Comparison of ENCODE assay signal across 8 cellular contexts in genomic region chr11:125625594-125626380, GRCh38. TPM values are rescaled to one million over a fixed set of nuclear protein-coding genes. Genes with fewer than 3 reads are reported as not detected.
DNase-seq lines count a peak whose midpoint lies in the region; ATAC-seq and TF ChIP-seq lines count a peak whose summit lies in the region.

No MANE protein-coding gene starts in this region.

- H3K4me1 ChIP-seq in trophoblast cell (ENCODE audit: control insufficient read depth in 1 of 2, insufficient read depth in 2 of 2, low read length in 2 of 2) = peaks cover 0 to 3% of the 10 kb centered on the region in 2 experiments
- peaks cover 0 to 19% (median 17%) of the 10 kb centered on the region in 4 donors for H3K4me1 ChIP-seq in transverse colon

- no peak overlapping the region for H2AK5ac ChIP-seq in trophoblast cell (ENCODE audit: low read length)

- H2BK12ac ChIP-seq in trophoblast cell (ENCODE audit: low read length) = no peak overlapping the region

- no peaks in the 10 kb centered on the region for H3K9me2 ChIP-seq in SU-DHL-6 (replicated peaks; ENCODE audit: insufficient read depth, low read length)

- no peak overlapping the region for H3K23ac ChIP-seq in trophoblast cell (ENCODE audit: low read length)

- peaks cover 9% of the 10 kb centered on the region for H3K79me1 ChIP-seq in trophoblast cell (ENCODE audit: low read length)

- no peaks in the 10 kb centered on the region for H3K9me3 ChIP-seq in SU-DHL-6 (ENCODE audit: insufficient read depth, low read length)
- no peaks in the 10 kb centered on the region for H3K9me3 ChIP-seq in trophoblast cell (ENCODE audit: insufficient read depth, low read depth, low read length)
- no peaks in the 10 kb centered on the region for H3K9me3 ChIP-seq in transverse colon

- intact Hi-C loops in cardiac septum (cut with DNase I) (loop anchor here (2.0 to 5.0 kb wide), 3 partner anchors 33 to 247 kb away; partner anchors contain the start of gene STT3A), transverse colon (cut with DNase I; ENCODE audit: low total_unique reads) (no loop called here)

- H3K27ac Mint-ChIP-seq in activated naive CD8-positive, alpha-beta T cell treated with anti-CD3 and anti-CD28 coated beads, Interleukin-2, amount 50 U/mL, for 24 hours = peak overlapping the region; percentile 100

- no peaks in the 10 kb centered on the region for H4K20me1 ChIP-seq in SU-DHL-6 (ENCODE audit: low read depth, low read length)

- H3K9ac ChIP-seq in SU-DHL-6 (ENCODE audit: low read length) (peak overlapping the region; percentile 89), trophoblast cell (ENCODE audit: low read length) (peak overlapping the region; percentile 85)

- DNase-seq in NCI-H1092 treated with DMSO at 0.1 percent for 48 hours (lab: John Stamatoyannopoulos, UW) (peak; percentile 95), cardiac septum (ENCODE audit: low spot score) (peak; percentile 92), trophoblast cell (peak; percentile 80 to 90), transverse colon (peak; percentile 90)
- DNase-seq in activated naive CD8-positive, alpha-beta T cell treated with anti-CD3 and anti-CD28 coated beads, Interleukin-2, amount 50 U/mL, for 24 hours = peak; percentile 90

- H3K14ac ChIP-seq in trophoblast cell (ENCODE audit: low read length) = peak overlapping the region; percentile 93

- H3K4me1 Mint-ChIP-seq in activated naive CD8-positive, alpha-beta T cell treated with anti-CD3 and anti-CD28 coated beads, Interleukin-2, amount 50 U/mL, for 24 hours = peaks cover 27% of the 10 kb centered on the region

- H3K4ac ChIP-seq in trophoblast cell (ENCODE audit: low read depth, low read length) = peak overlapping the region; percentile 22

- H3K9me3 Mint-ChIP-seq in activated naive CD8-positive, alpha-beta T cell treated with anti-CD3 and anti-CD28 coated beads, Interleukin-2, amount 50 U/mL, for 24 hours = no peaks in the 10 kb centered on the region

- in situ Hi-C loops in transverse colon (cut with MboI; ENCODE audit: low pct_ligation_motif_present in 1 of 4, low pct_unique_long_range_greater_than_20kb in 1 of 4, low sequenced_read_pairs in 3 of 4) = no loop called here

- peak overlapping the region; percentile 79 for H2BK120ac ChIP-seq in trophoblast cell (ENCODE audit: insufficient read depth, low read length, poor library complexity)

- peak overlapping the region; percentile 79 for H4K91ac ChIP-seq in trophoblast cell (ENCODE audit: low read depth, low read length)

- no CpG with 5 or more reads among the region's 60 CpGs for WGBS in trophoblast cell (ENCODE audit: extremely low coverage, insufficient coverage, insufficient read length)
- 0% methylated on average over 1 to 60 of the region's 60 CpGs for WGBS in transverse colon (ENCODE audit: low coverage in 1 of 2), 2 donors

- H4K8ac ChIP-seq in trophoblast cell (ENCODE audit: low read depth, low read length) = peak overlapping the region; percentile 90

- peak overlapping the region; percentile 79 for H4K12ac ChIP-seq in trophoblast cell (ENCODE audit: low read depth, low read length)

- H3K4me2 ChIP-seq in SU-DHL-6 (ENCODE audit: low read depth, low read length, poor library complexity, severe bottlenecking) (peak overlapping the region; percentile 90), trophoblast cell (ENCODE audit: low read length) (peak overlapping the region; percentile 66)

- peak overlapping the region; percentile 83 for H3K4me3 ChIP-seq in SU-DHL-6 (ENCODE audit: insufficient read depth, low read length, poor library complexity, severe bottlenecking)
- H3K4me3 ChIP-seq in trophoblast cell (ENCODE audit: low read depth, low read length) = peak overlapping the region; percentile 79
- H3K4me3 ChIP-seq in transverse colon = peak overlapping the region; percentile 52 to 71 (median 58)

- H2AFZ ChIP-seq in SU-DHL-6 (ENCODE audit: low read depth, low read length, severe bottlenecking) = peak overlapping the region; percentile 29
- H2AFZ ChIP-seq in trophoblast cell (ENCODE audit: insufficient read depth, low read length, poor library complexity) = peak overlapping the region; percentile 71

- peak; percentile 86 for ATAC-seq in HG02623 (IDR thresholded peaks at IDR 0.05; ENCODE audit: unreplicated experiment)
- peak; percentile 89 for ATAC-seq in activated naive CD8-positive, alpha-beta T cell treated with anti-CD3 and anti-CD28 coated beads, Interleukin-2, amount 50 U/mL, for 24 hours

- peaks cover 50% of the 10 kb centered on the region for H3K36me3 Mint-ChIP-seq in activated naive CD8-positive, alpha-beta T cell treated with anti-CD3 and anti-CD28 coated beads, Interleukin-2, amount 50 U/mL, for 24 hours (ENCODE audit: low read depth)

- H3K4me3 Mint-ChIP-seq in activated naive CD8-positive, alpha-beta T cell treated with anti-CD3 and anti-CD28 coated beads, Interleukin-2, amount 50 U/mL, for 24 hours = peak overlapping the region; percentile 89

- no peaks in the 10 kb centered on the region for H3K27me3 Mint-ChIP-seq in activated naive CD8-positive, alpha-beta T cell treated with anti-CD3 and anti-CD28 coated beads, Interleukin-2, amount 50 U/mL, for 24 hours

- TF ChIP-seq CTCF in SU-DHL-6 (IDR thresholded peaks at IDR 0.05; ENCODE audit: insufficient read depth, low read length, poor library complexity, severe bottlenecking) (no peak), transverse colon (IDR thresholded peaks at IDR 0.05) (no peak)

- TF ChIP-seq EP300 in transverse colon (IDR thresholded peaks at IDR 0.05; ENCODE audit: low read depth) = no peak

- TF ChIP-seq POLR2A in GM10847 (IDR thresholded peaks at IDR 0.05; ENCODE audit: extremely low read depth, insufficient read length) (peak; percentile 76), transverse colon (IDR thresholded peaks at IDR 0.05) (peak; percentile 79)

- H3K27ac ChIP-seq in SU-DHL-6 (ENCODE audit: low read depth, low read length) (peak overlapping the region; percentile 90), trophoblast cell (ENCODE audit: low read depth, low read length) (peak overlapping the region; percentile 96), transverse colon (peak overlapping the region; percentile 94 to 95 (median 94))

- H3K36me3 ChIP-seq in SU-DHL-6 (ENCODE audit: low read length) (peaks cover 8% of the 10 kb centered on the region; the same call in 1 of the 2 replicates), trophoblast cell (ENCODE audit: control insufficient read depth in 1 of 2, insufficient read depth in 2 of 2, low read length in 2 of 2) (peaks cover 11 to 17% of the 10 kb centered on the region in 2 experiments), transverse colon (peaks cover 0 to 8% (median 3%) of the 10 kb centered on the region in 4 donors)

- H3F3A ChIP-seq in SU-DHL-6 (ENCODE audit: insufficient read depth) = peaks cover 5% of the 10 kb centered on the region; the same call in 1 of the 2 replicates

- H3K79me2 ChIP-seq in SU-DHL-6 (ENCODE audit: insufficient read depth, low read length) = peaks cover 33% of the 10 kb centered on the region
- H3K79me2 ChIP-seq in trophoblast cell (ENCODE audit: control insufficient read depth, insufficient read depth, low read length, poor library complexity) = peaks cover 4% of the 10 kb centered on the region

- H3K18ac ChIP-seq in trophoblast cell (ENCODE audit: low read length) = peak overlapping the region; percentile 64

- H3K27me3 ChIP-seq in SU-DHL-6 (ENCODE audit: low read length) (no peaks in the 10 kb centered on the region), trophoblast cell (ENCODE audit: insufficient read depth, low read length) (no peaks in the 10 kb centered on the region), transverse colon (no peaks in the 10 kb centered on the region)

- H2BK5ac ChIP-seq in trophoblast cell (ENCODE audit: low read depth, low read length, poor library complexity) = peak overlapping the region; percentile 86

RNA-seq across cellular contexts. Expression of gene CHEK1, which starts 0.8 kb away (rescaled TPM):
- total RNA-seq in cardiac septum = 1.7 TPM
- polyA plus RNA-seq in trophoblast cell (2013) = 22.8 and 24.8 TPM in 2 replicates
- 100 to 1,000 TPM in 1 of 4 donors, 1 to 10 TPM in 2, under 1 TPM in 1; 0.37 to 194 (median 4.3) TPM for total RNA-seq in transverse colon

RNA-seq across cellular contexts. Expression of gene STT3A, which starts 33.1 kb away (rescaled TPM):
- total RNA-seq in cardiac septum = 57.8 TPM
- polyA plus RNA-seq in trophoblast cell (2013) = 298 and 323 TPM in 2 replicates
- 10 to 100 TPM; 21.7 to 73.2 (median 64.3) TPM for total RNA-seq in transverse colon

RNA-seq across cellular contexts. Expression of gene ACRV1, which starts 54.9 kb away (rescaled TPM):
- not detected for total RNA-seq in cardiac septum
- polyA plus RNA-seq in trophoblast cell (2013) = 0.24 and 0.30 TPM in 2 replicates
- not detected for total RNA-seq in transverse colon

RNA-seq across cellular contexts. Expression of gene EI24, which starts 56.5 kb away (rescaled TPM):
- total RNA-seq in cardiac septum (43.3 TPM), transverse colon (100 to 1,000 TPM in 1 of 4 donors, 10 to 100 TPM in 3; 53.9 to 107 (median 80.4) TPM)
- polyA plus RNA-seq in trophoblast cell (2013) = 122 and 131 TPM in 2 replicates

Comparison
In these comparisons a context has a peak if more than half of its experiments do, and no peak if none do; other contexts are left out.
1. Peak in every context shown above with its lines: DNase-seq, ATAC-seq, H3K4me3 ChIP-seq and H3K27ac ChIP-seq.